In the genomic region with DNA sequence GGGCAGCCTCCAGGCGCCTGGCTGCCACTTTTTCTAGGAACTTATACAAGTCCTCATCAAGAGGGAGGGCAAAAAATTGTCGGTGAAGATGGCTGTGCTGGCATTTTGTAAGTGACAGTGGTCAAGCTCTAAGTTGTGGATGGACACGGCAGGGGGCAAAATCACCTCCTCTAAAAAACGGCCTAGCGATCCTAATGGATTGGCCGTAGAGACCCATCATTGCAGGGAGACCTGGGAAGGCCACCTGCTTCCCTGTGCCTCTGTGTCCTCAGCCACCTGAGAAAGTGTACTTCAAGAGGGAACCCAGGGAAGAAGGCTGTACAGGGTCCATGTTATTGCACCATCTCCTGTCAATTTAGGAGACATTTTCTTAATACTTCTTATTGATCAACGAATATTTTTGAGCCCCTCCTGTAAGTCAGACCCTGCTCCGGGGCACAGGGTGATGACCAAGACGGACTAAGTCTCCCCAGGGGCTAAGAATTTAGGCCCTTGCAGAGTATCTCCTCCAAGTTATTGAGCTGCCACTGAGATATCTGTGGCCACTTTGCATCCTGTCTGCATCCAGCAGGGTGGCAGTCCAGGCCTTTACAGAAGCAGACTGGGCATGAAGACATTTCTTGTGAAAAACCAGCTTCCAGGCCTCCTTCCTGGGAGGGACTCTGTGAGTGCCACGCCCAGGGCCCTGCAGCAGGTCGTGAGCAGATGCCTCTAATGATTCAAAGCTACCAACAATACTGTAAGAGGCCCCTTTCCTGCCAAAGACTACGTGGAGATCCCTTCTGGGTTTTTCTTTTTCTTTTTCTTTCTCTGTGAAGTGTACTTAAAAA, we compare ENCODE assay signal across 7 cellular contexts. TPM values are rescaled to one million over a fixed set of nuclear protein-coding genes. Genes with fewer than 3 reads are reported as not detected.
DNase-seq lines count a peak whose midpoint lies in the region; ATAC-seq and TF ChIP-seq lines count a peak whose summit lies in the region.

No MANE protein-coding gene starts in this region.

- peak overlapping the region; percentile 62 for H3K27ac ChIP-seq in thymus (ENCODE audit: low read depth)

- no peak overlapping the region for H3K4me3 ChIP-seq in thymus (ENCODE audit: low read length)

- no peaks in the 10 kb centered on the region for H3K36me3 ChIP-seq in thymus (ENCODE audit: control insufficient read depth, insufficient read depth)

- no peak for ATAC-seq in GM19324 (IDR thresholded peaks at IDR 0.05; ENCODE audit: low FRiP score, unreplicated experiment)

- DNase-seq in GM20000 (ENCODE audit: low spot score), result peak; percentile 44
- peak; percentile 51 for DNase-seq in NCI-H345 (lab: John Stamatoyannopoulos, UW)
- peak; percentile 48 for DNase-seq in activated naive CD4-positive, alpha-beta T cell treated with Interleukin-2 at 50 U/mL for 16 hours
- DNase-seq in left kidney (ENCODE audit: low read depth, low spot score), result peak; percentile 38
- no peak for DNase-seq in amniotic stem cell (lab: John Stamatoyannopoulos, UW)

- H3K4me1 ChIP-seq in thymus (ENCODE audit: control insufficient read depth, insufficient read depth, low read length), result peaks cover 18% of the 10 kb centered on the region

- no peak for TF ChIP-seq CTCF in GM20000 (IDR thresholded peaks at IDR 0.05; ENCODE audit: extremely low read depth, missing control alignments)

- no peaks in the 10 kb centered on the region for H3K27me3 ChIP-seq in thymus (ENCODE audit: control insufficient read depth, insufficient read depth)

- no peaks in the 10 kb centered on the region for H3K9me3 ChIP-seq in thymus (ENCODE audit: control insufficient read depth)

- WGBS in thymus, result 65% methylated on average over 12 of the region's 12 CpGs

RNA-seq across cellular contexts. Expression of gene PSMA6, which starts 40.5 kb away (rescaled TPM):
- polyA plus RNA-seq in thymus, result 206 TPM
